21 cellular contexts compared by ENCODE assay signal in genomic region chr6:106253731-106254130, GRCh38.
DNase-seq lines count a peak whose midpoint lies in the region; ATAC-seq, FAIRE-seq and TF ChIP-seq lines count a peak whose summit lies in the region.
"Had no signal": no experiment of that assay in that cellular context is flagged by ENCODE, and none has a peak within 500 bp of the region (broad histone marks: within the 10 kb centered on the region; RNA-seq: fewer than 3 reads in every experiment).

No MANE protein-coding gene starts in this region.

- TF ChIP-seq RAD21 in SK-N-SH (IDR thresholded peaks at IDR 0.05; ENCODE audit: low read length): no peak

- H3K79me2 ChIP-seq in SK-N-SH (ENCODE audit: insufficient read depth): peaks cover 55% of the 10 kb centered on the region

- H3K27ac ChIP-seq in SK-N-SH (ENCODE audit: low read depth in 2 of 2, low read length in 1 of 2): peak overlapping the region; percentile 66 to 91
- H3K27ac ChIP-seq: dorsolateral prefrontal cortex, psoas muscle, spleen, uterus had no signal

- H3K4me3 Mint-ChIP-seq in activated T-cell treated with anti-CD3 and anti-CD28 coated beads, Interleukin-2, amount 50 U/mL, for 72 hours: no peak overlapping the region
- H3K4me3 Mint-ChIP-seq in progenitor cell of endocrine pancreas (ENCODE audit: low read depth): no peak overlapping the region
- H3K4me3 Mint-ChIP-seq: activated naive CD8-positive, alpha-beta T cell treated with anti-CD3 and anti-CD28 coated beads, Interleukin-2, amount 10 ng/mL, durations not matched to agents 7 days and 5 days; neural crest cell had no signal

- POLR2A ChIA-PET in SK-N-SH (lab: Yijun Ruan, JAX): no interaction called here

- no peak overlapping the region for H2AFZ ChIP-seq in SK-N-SH (ENCODE audit: low read depth)

- TF ChIP-seq EP300 in SK-N-SH (IDR thresholded peaks at IDR 0.05; ENCODE audit: borderline replicate concordance in 1 of 2, low read depth in 1 of 2, low read length in 1 of 2): no peak

- H3K36me3 Mint-ChIP-seq in activated T-cell treated with anti-CD3 and anti-CD28 coated beads, Interleukin-2, amount 50 U/mL, for 72 hours (ENCODE audit: insufficient read depth in 2 of 2): no peaks in the 10 kb centered on the region
- peaks cover 1% of the 10 kb centered on the region for H3K36me3 Mint-ChIP-seq in progenitor cell of endocrine pancreas (ENCODE audit: insufficient read depth)

- FAIRE-seq in H54 (lab: Jason Lieb, UNC): peak; percentile 86
- FAIRE-seq: A204.1, K562 had no signal

- no peak for TF ChIP-seq POLR2A in H54 (IDR thresholded peaks at IDR 0.05; ENCODE audit: low read depth, low read length)

- H3K27me3 ChIP-seq in SK-N-SH (ENCODE audit: insufficient read depth): no peaks in the 10 kb centered on the region
- H3K27me3 ChIP-seq: dorsolateral prefrontal cortex, spleen, uterus had no signal

- peaks cover 38 to 45% of the 10 kb centered on the region in 2 experiments for H3K4me1 ChIP-seq in SK-N-SH (ENCODE audit: control insufficient read depth in 1 of 2, insufficient read depth in 2 of 2, low read depth in 1 of 2, low read length in 1 of 2)
- H3K4me1 ChIP-seq: spleen, uterus had no signal

- WGBS in SK-N-SH (ENCODE audit: low lambda C conversion rate): 58% methylated on average over 1 of the region's 1 CpG

- TF ChIP-seq CTCF in SK-N-SH (IDR thresholded peaks at IDR 0.05): no peak
- TF ChIP-seq CTCF in progenitor cell of endocrine pancreas (IDR thresholded peaks at IDR 0.05; ENCODE audit: unreplicated experiment): no peak

- H3K27ac Mint-ChIP-seq in activated T-cell treated with anti-CD3 and anti-CD28 coated beads, Interleukin-2, amount 50 U/mL, for 72 hours: no peak overlapping the region
- H3K27ac Mint-ChIP-seq in progenitor cell of endocrine pancreas: no peak overlapping the region
- H3K27ac Mint-ChIP-seq: activated naive CD8-positive, alpha-beta T cell treated with anti-CD3 and anti-CD28 coated beads, Interleukin-2, amount 10 ng/mL, durations not matched to agents 7 days and 5 days had no signal

- H3K4me3 ChIP-seq in SK-N-SH (ENCODE audit: low read depth in 2 of 2, low read length in 1 of 2): peak overlapping the region in 1 of 2 experiments; percentile 18; a peak in 1 of 4 replicates
- H3K4me3 ChIP-seq: dorsolateral prefrontal cortex, K562, psoas muscle, spleen, uterus had no signal

- H4K20me1 ChIP-seq in SK-N-SH (ENCODE audit: insufficient read depth): no peaks in the 10 kb centered on the region

- H3K9ac ChIP-seq in SK-N-SH: peak overlapping the region; percentile 52; the same call in 1 of the 2 replicates

- peaks cover 0 to 5% of the 10 kb centered on the region in 2 experiments for H3K36me3 ChIP-seq in SK-N-SH (replicated peaks in 1 of 2; ENCODE audit: control insufficient read depth in 1 of 2, insufficient read depth in 2 of 2, low read length in 1 of 2)
- H3K36me3 ChIP-seq: uterus had no signal

- no peaks in the 10 kb centered on the region for H3K9me3 ChIP-seq in SK-N-SH
- H3K9me3 ChIP-seq: psoas muscle, spleen, uterus had no signal

- no peaks in the 10 kb centered on the region for H3K9me3 Mint-ChIP-seq in activated T-cell treated with anti-CD3 and anti-CD28 coated beads, Interleukin-2, amount 50 U/mL, for 72 hours
- no peaks in the 10 kb centered on the region for H3K9me3 Mint-ChIP-seq in progenitor cell of endocrine pancreas (ENCODE audit: low read depth)
- H3K9me3 Mint-ChIP-seq: activated naive CD8-positive, alpha-beta T cell treated with anti-CD3 and anti-CD28 coated beads, Interleukin-2, amount 10 ng/mL, durations not matched to agents 7 days and 5 days; neural crest cell had no signal

- ATAC-seq in activated T-cell treated with anti-CD3 and anti-CD28 coated beads, Interleukin-2, amount 50 U/mL, for 72 hours (replicated peaks in 1 of 2): no peak
- ATAC-seq: K562 had no signal

- peaks cover 18% of the 10 kb centered on the region for H3K4me1 Mint-ChIP-seq in activated T-cell treated with anti-CD3 and anti-CD28 coated beads, Interleukin-2, amount 50 U/mL, for 72 hours (ENCODE audit: low read depth)
- H3K4me1 Mint-ChIP-seq in progenitor cell of endocrine pancreas (ENCODE audit: low read depth): peaks cover 8% of the 10 kb centered on the region
- H3K4me1 Mint-ChIP-seq: neural crest cell had no signal

- peaks cover 64% of the 10 kb centered on the region for H3F3A ChIP-seq in SK-N-SH (replicated peaks; ENCODE audit: insufficient read depth)

- H3K4me2 ChIP-seq in SK-N-SH: peak overlapping the region; percentile 25

- H3K27me3 Mint-ChIP-seq in activated T-cell treated with anti-CD3 and anti-CD28 coated beads, Interleukin-2, amount 50 U/mL, for 72 hours (ENCODE audit: low read depth): no peaks in the 10 kb centered on the region
- no peaks in the 10 kb centered on the region for H3K27me3 Mint-ChIP-seq in progenitor cell of endocrine pancreas
- H3K27me3 Mint-ChIP-seq: activated naive CD8-positive, alpha-beta T cell treated with anti-CD3 and anti-CD28 coated beads, Interleukin-2, amount 10 ng/mL, durations not matched to agents 7 days and 5 days had no signal

- DNase-seq in A172 (ENCODE audit: low spot score): peak; percentile 37
- DNase-seq in H54 (ENCODE audit: insufficient read length, low spot score): no peak
- no peak for DNase-seq in SK-N-SH
- DNase-seq in glomerular visceral epithelial cell (ENCODE audit: extremely low spot score): peak; percentile 55
- DNase-seq in activated T-cell treated with anti-CD3 and anti-CD28 coated beads, Interleukin-2, amount 50 U/mL, for 72 hours: no peak
- DNase-seq in GF-D8 (lab: John Stamatoyannopoulos, UW): no peak
- no peak for DNase-seq in progenitor cell of endocrine pancreas (ENCODE audit: low spot score, unreplicated experiment)
- no peak for DNase-seq in dermis blood vessel endothelial cell
- DNase-seq: activated CD8-positive, alpha-beta memory T cell treated with anti-CD3 and anti-CD28 coated beads for 24 hours; activated naive CD8-positive, alpha-beta T cell treated with anti-CD3 and anti-CD28 coated beads, Interleukin-2, amount 10 ng/mL, durations not matched to agents 7 days and 5 days; dorsolateral prefrontal cortex; midbrain; NCI-H2029 treated with DMSO at 0.1 percent for 48 hours; NCI-H510A treated with DMSO at 0.1 percent for 48 hours; psoas muscle; SIG-M5; spleen; uterus had no signal

- CTCF ChIA-PET in SK-N-SH (lab: Yijun Ruan, JAX): interaction anchor here (1.1 kb wide), 1 partner anchor 47 kb away, joined by 3 read pairs; no protein-coding TSS in a partner anchor

- no peaks in the 10 kb centered on the region for H3K9me2 ChIP-seq in SK-N-SH

TF ChIP-seq in SK-N-SH, 30 proteins besides CTCF, POLR2A, EP300 and RAD21:
- no peak for TF ChIP-seq IRF3 (IDR thresholded peaks at IDR 0.05; ENCODE audit: low read depth, low read length)
- TF ChIP-seq, protein P1, sequence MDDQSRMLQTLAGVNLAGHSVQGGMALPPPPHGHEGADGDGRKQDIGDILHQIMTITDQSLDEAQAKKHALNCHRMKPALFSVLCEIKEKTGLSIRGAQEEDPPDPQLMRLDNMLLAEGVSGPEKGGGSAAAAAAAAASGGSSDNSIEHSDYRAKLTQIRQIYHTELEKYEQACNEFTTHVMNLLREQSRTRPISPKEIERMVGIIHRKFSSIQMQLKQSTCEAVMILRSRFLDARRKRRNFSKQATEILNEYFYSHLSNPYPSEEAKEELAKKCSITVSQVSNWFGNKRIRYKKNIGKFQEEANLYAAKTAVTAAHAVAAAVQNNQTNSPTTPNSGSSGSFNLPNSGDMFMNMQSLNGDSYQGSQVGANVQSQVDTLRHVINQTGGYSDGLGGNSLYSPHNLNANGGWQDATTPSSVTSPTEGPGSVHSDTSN (IDR thresholded peaks at IDR 0.05): peak; percentile 38; the same call in 1 of the 2 replicates
- TF ChIP-seq SMC3 (IDR thresholded peaks at IDR 0.05; ENCODE audit: low read depth, low read length): no peak
- no peak for TF ChIP-seq TEAD4 (IDR thresholded peaks at IDR 0.05; ENCODE audit: borderline replicate concordance, insufficient read depth)
- TF ChIP-seq RFX5 (IDR thresholded peaks at IDR 0.05; ENCODE audit: low read length): no peak
- no peak for TF ChIP-seq NFIC (IDR thresholded peaks at IDR 0.05; ENCODE audit: borderline replicate concordance)
- no peak for TF ChIP-seq RXRA (IDR thresholded peaks at IDR 0.05; ENCODE audit: borderline replicate concordance, low read depth)

Comparison
In these comparisons a context has a peak if more than half of its experiments do, and no peak if none do; other contexts are left out.
1. DNase-seq: peak in A172 (single experiment) and glomerular visceral epithelial cell (single experiment); none in H54 (single experiment), SK-N-SH (single experiment), activated T-cell treated with anti-CD3 and anti-CD28 coated beads, Interleukin-2, amount 50 U/mL, for 72 hours (0 of 2), GF-D8 (single experiment), progenitor cell of endocrine pancreas (single experiment) and dermis blood vessel endothelial cell (single experiment).